9 cellular contexts compared by ENCODE assay signal in genomic region chr16:4958510-4959111, GRCh38. TPM values are rescaled to one million over a fixed set of nuclear protein-coding genes. Genes with fewer than 3 reads are reported as not detected.
A peak's percentile ranks its signal among the peaks of the same experiment; 100 is the strongest.
DNase-seq lines count a peak whose midpoint lies in the region; ATAC-seq and TF ChIP-seq lines count a peak whose summit lies in the region.
"Had no signal": no experiment of that assay in that cellular context is flagged by ENCODE, and none has a peak within 500 bp of the region (broad histone marks: within the 10 kb centered on the region; RNA-seq: fewer than 3 reads in every experiment).

No MANE protein-coding gene starts in this region.

- H3K4me3 ChIP-seq in SJCRH30 (peak overlapping the region; percentile 38), fibroblast of lung (replicated peaks in 1 of 4; ENCODE audit: control extremely low read depth in 1 of 4, insufficient read depth in 1 of 4, low read depth in 3 of 4, low read length in 4 of 4) (peak overlapping the region in 3 of 4 experiments; percentile 32 to 51 (median 36)), retinal pigment epithelial cell (ENCODE audit: low read length) (peak overlapping the region; percentile 24)

- TF ChIP-seq CTCF in fibroblast of lung (conservative IDR thresholded peaks at IDR 0.05 in 1 of 2, IDR thresholded peaks at IDR 0.05 in 1 of 2; ENCODE audit: low read depth in 1 of 2, low read length in 2 of 2) (no peak), retinal pigment epithelial cell (conservative IDR thresholded peaks at IDR 0.05; ENCODE audit: low read depth, low read length) (no peak)

- peaks cover 2% of the 10 kb centered on the region; the same call in 1 of the 2 replicates for H3K4me1 ChIP-seq in SJCRH30
- H3K4me1 ChIP-seq in fibroblast of lung (ENCODE audit: control insufficient read depth, extremely low read depth, insufficient read depth, low read length): peaks cover 9% of the 10 kb centered on the region

- H3K9ac ChIP-seq in fibroblast of lung (ENCODE audit: insufficient read depth, low read length): no peak overlapping the region

- H3K9me3 ChIP-seq in SJCRH30 (replicated peaks) (no peaks in the 10 kb centered on the region), fibroblast of lung (ENCODE audit: control insufficient read depth, insufficient read depth, low read depth, low read length) (no peaks in the 10 kb centered on the region)
- H3K9me3 ChIP-seq: pancreas had no signal

- H3K27me3 ChIP-seq in SJCRH30 (no peaks in the 10 kb centered on the region), fibroblast of lung (ENCODE audit: control insufficient read depth, insufficient read depth, low read length) (no peaks in the 10 kb centered on the region)
- H3K27me3 ChIP-seq: pancreas had no signal

- ATAC-seq in GM18505 (IDR thresholded peaks at IDR 0.05; ENCODE audit: unreplicated experiment): peak; percentile 11

- TF ChIP-seq POLR2A in GM18505 (IDR thresholded peaks at IDR 0.05; ENCODE audit: borderline replicate concordance, extremely low read depth, insufficient read depth, insufficient read length): no peak

- H3K4me2 ChIP-seq in fibroblast of lung (ENCODE audit: extremely low read depth, insufficient read depth, low read length): peak overlapping the region; percentile 88

- no peaks in the 10 kb centered on the region for H3K79me2 ChIP-seq in fibroblast of lung (ENCODE audit: control insufficient read depth, insufficient read depth, low read length)

- H3K36me3 ChIP-seq in SJCRH30 (no peaks in the 10 kb centered on the region), fibroblast of lung (ENCODE audit: control insufficient read depth, insufficient read depth, low read length) (no peaks in the 10 kb centered on the region)
- H3K36me3 ChIP-seq: pancreas had no signal

- no peaks in the 10 kb centered on the region for H4K20me1 ChIP-seq in fibroblast of lung (ENCODE audit: control insufficient read depth, extremely low read depth, insufficient read depth, low read length)

- DNase-seq in SJCRH30 (no peak), fibroblast of lung (ENCODE audit: low read depth in 2 of 2) (no peak), retinal pigment epithelial cell (ENCODE audit: low read depth) (no peak), hepatic stellate cell (ENCODE audit: low spot score) (no peak), KG1 (lab: John Stamatoyannopoulos, UW) (no peak), NCI-H526 treated with DMSO at 0.1 percent for 48 hours (lab: John Stamatoyannopoulos, UW) (no peak)
- DNase-seq in stimulated activated CD4-positive, alpha-beta T cell treated with anti-CD3 and anti-CD28 coated beads, Interleukin-1b, Interleukin-23, amount 100 ng/mL, for 48 hours: no peak

- no peak overlapping the region for H2AFZ ChIP-seq in fibroblast of lung (ENCODE audit: low read length)

- no peak overlapping the region for H3K27ac ChIP-seq in SJCRH30
- no peak overlapping the region for H3K27ac ChIP-seq in fibroblast of lung (ENCODE audit: insufficient read depth, low read length)

RNA-seq across cellular contexts. Expression of gene SEC14L5, which starts 0.5 kb away (rescaled TPM):
- not detected in 2 replicates for total RNA-seq in SJCRH30 (2014; rRNA removed; shearing (Covaris generic))
- total RNA-seq in fibroblast of lung: 0.77 and 0.99 TPM in 2 replicates
- polyA plus RNA-seq in fibroblast of lung: 0.05 TPM in 2 replicates
- polyA plus RNA-seq in fibroblast of lung (2012): 0.03 and 0.05 TPM in 2 replicates
- polyA minus RNA-seq in fibroblast of lung (ENCODE audit: low replicate concordance): not detected in 2 replicates

RNA-seq across cellular contexts. Expression of gene PPL, which starts 21.7 kb away (rescaled TPM):
- total RNA-seq in SJCRH30 (2014; rRNA removed; shearing (Covaris generic)): 0.18 and 0.22 TPM in 2 replicates
- 43.7 and 50.5 TPM in 2 replicates for total RNA-seq in fibroblast of lung
- 3.3 and 5.0 TPM in 2 replicates for polyA plus RNA-seq in fibroblast of lung
- 7.1 and 13.2 TPM in 2 replicates for polyA plus RNA-seq in fibroblast of lung (2012)
- polyA minus RNA-seq in fibroblast of lung (ENCODE audit: low replicate concordance): 9.0 and 24.6 TPM in 2 replicates

Comparison
In these comparisons a context has a peak if more than half of its experiments do, and no peak if none do; other contexts are left out.
1. RNA of gene PPL, which starts 21.7 kb away (total RNA-seq): 43.7 to 50.5 TPM in fibroblast of lung; 0.18 to 0.22 TPM in SJCRH30; every median in the first group is over 10 times any median in the second.
2. Peak in every context shown above with its lines, with median percentiles within 50 percentile points of each other: H3K4me3 ChIP-seq.